Comparison of ENCODE assay signal across 26 cellular contexts in genomic region chr15:79453446-79453845, GRCh38.
"Had no signal": no experiment of that assay in that cellular context is flagged by ENCODE, and none has a peak within 500 bp of the region (broad histone marks: within the 10 kb centered on the region; RNA-seq: fewer than 3 reads in every experiment).

No MANE protein-coding gene starts in this region.

- ATAC-seq: psoas muscle; right cardiac atrium; right lobe of liver; stimulated activated memory B cell treated with anti-CD40 and anti-IgM and Interleukin-4, amounts not matched to agents 10 μg/mL and 1 μg/mL and 100 μg/mL, for 72 hours; stimulated activated naive CD8-positive, alpha-beta T cell treated with anti-CD3 and anti-CD28 coated beads, Interleukin-15, amount 100 ng/mL, for 72 hours; stimulated activated naive CD8-positive, alpha-beta T cell treated with anti-CD3 and anti-CD28 coated beads, Interleukin-15, Interleukin-2, amounts not matched to agents 100 U/mL and 50 U/mL, for 24 hours; upper lobe of right lung had no signal

- H3K79me2 ChIP-seq: parathyroid adenoma had no signal

- DNase-seq: natural killer cell; occipital lobe; ovary; posterior cingulate gyrus; psoas muscle; right cardiac atrium; right lobe of liver; sigmoid colon; small intestine; stimulated activated CD4-positive, alpha-beta T cell treated with anti-CD3 and anti-CD28 coated beads, Interleukin-15, amount 100 ng/mL, for 24 hours; stimulated activated CD4-positive, alpha-beta T cell treated with anti-CD3 and anti-CD28 coated beads, Interleukin-2, amount 100 ng/mL, for 24 hours; stimulated activated CD4-positive, alpha-beta T cell treated with anti-CD3 and anti-CD28 coated beads, Interleukin-2, amount 100 ng/mL, for 48 hours; stimulated activated CD4-positive, alpha-beta T cell treated with anti-CD3 and anti-CD28 coated beads, Interleukin-4, amount 100 ng/mL, for 24 hours; stimulated activated naive CD4-positive, alpha-beta T cell; stimulated activated naive CD8-positive, alpha-beta T cell treated with anti-CD3 and anti-CD28 coated beads, Interleukin-15, amount 100 ng/mL, for 72 hours; stimulated activated naive CD8-positive, alpha-beta T cell treated with anti-CD3 and anti-CD28 coated beads, Interleukin-15, Interleukin-2, amounts not matched to agents 100 U/mL and 50 U/mL, for 24 hours; substantia nigra; testis; tibial artery; transverse colon; upper lobe of right lung; uterus had no signal

- H3K9ac ChIP-seq: neural progenitor cell, parathyroid adenoma had no signal

- H3K4me2 ChIP-seq: neural progenitor cell had no signal

- H3K4me3 ChIP-seq: neural progenitor cell, ovary, psoas muscle, right lobe of liver, sigmoid colon, suprapubic skin, testis, tibial artery, transverse colon, upper lobe of right lung, uterus had no signal

- H3K27me3 ChIP-seq: neural progenitor cell, ovary, right lobe of liver, testis, uterus had no signal

- H2AFZ ChIP-seq: neural progenitor cell, parathyroid adenoma had no signal

- H3K27ac ChIP-seq: neural progenitor cell, ovary, parathyroid adenoma, psoas muscle, right lobe of liver, sigmoid colon, suprapubic skin, testis, tibial artery, transverse colon, upper lobe of right lung, uterus had no signal

- H3K9me3 ChIP-seq: ovary, psoas muscle, right lobe of liver, sigmoid colon, suprapubic skin, testis, tibial artery, transverse colon, upper lobe of right lung, uterus had no signal

- H3K36me3 ChIP-seq: neural progenitor cell, ovary, right lobe of liver, sigmoid colon, suprapubic skin, tibial artery, transverse colon, upper lobe of right lung, uterus had no signal

- H3K4me1 ChIP-seq: neural progenitor cell, parathyroid adenoma, psoas muscle, right lobe of liver, sigmoid colon, suprapubic skin, testis, tibial artery, transverse colon, upper lobe of right lung, uterus had no signal
